ENCODE assay signal across 8 cellular contexts in genomic region chr9:136949239-136949816, GRCh38. TPM values are rescaled to one million over a fixed set of nuclear protein-coding genes. Genes with fewer than 3 reads are reported as not detected.
DNase-seq lines count a peak whose midpoint lies in the region; ATAC-seq and TF ChIP-seq lines count a peak whose summit lies in the region.

No MANE protein-coding gene starts in this region.

- H3K4me3 ChIP-seq in retinal pigment epithelial cell (ENCODE audit: low read length) = peak overlapping the region; percentile 53

- ATAC-seq in GM18511 (IDR thresholded peaks at IDR 0.05; ENCODE audit: unreplicated experiment) (peak; percentile 10), SK-N-SH treated with all-trans-retinoic acid at 6 μM for 48 hours (peak; percentile 15), foreskin keratinocyte (peak; percentile 3), HG03521 (IDR thresholded peaks at IDR 0.05; ENCODE audit: unreplicated experiment) (no peak)

- H3K27me3 ChIP-seq in foreskin keratinocyte = no peaks in the 10 kb centered on the region

- no peak for TF ChIP-seq CTCF in foreskin keratinocyte (conservative IDR thresholded peaks at IDR 0.05)
- no peak for TF ChIP-seq CTCF in retinal pigment epithelial cell (conservative IDR thresholded peaks at IDR 0.05; ENCODE audit: low read depth, low read length)

- H3K27ac ChIP-seq in foreskin keratinocyte = no peak overlapping the region

- no peak for DNase-seq in foreskin keratinocyte
- no peak for DNase-seq in retinal pigment epithelial cell (ENCODE audit: low read depth)
- DNase-seq in pons (ENCODE audit: low spot score) = no peak
- no peak for DNase-seq in activated gamma-delta T cell treated with Interleukin-2 at 50 U/mL for 16 hours
- DNase-seq in DMS114 treated with DMSO at 0.1 percent for 48 hours (lab: John Stamatoyannopoulos, UW; ENCODE audit: unreplicated experiment) = no peak

- no peaks in the 10 kb centered on the region for H3K4me1 ChIP-seq in foreskin keratinocyte

TF ChIP-seq in SK-N-SH treated with all-trans-retinoic acid at 6 μM for 48 hours, 23 proteins besides CTCF, POLR2A, EP300 and RAD21:
- TF ChIP-seq CSDC2 (CRISPR knock-in tag; IDR thresholded peaks at IDR 0.05) (no peak), PATZ1 (CRISPR knock-in tag; IDR thresholded peaks at IDR 0.05; ENCODE audit: borderline replicate concordance) (no peak), ZNF8 (CRISPR knock-in tag; IDR thresholded peaks at IDR 0.05) (no peak), ZC3H10 (CRISPR knock-in tag; IDR thresholded peaks at IDR 0.05) (no peak), ZFP3 (CRISPR knock-in tag; IDR thresholded peaks at IDR 0.05) (no peak), ARNTL (CRISPR knock-in tag; IDR thresholded peaks at IDR 0.05; ENCODE audit: borderline replicate concordance, low read depth) (no peak), ZNF565 (CRISPR knock-in tag; conservative IDR thresholded peaks at IDR 0.05; ENCODE audit: low read depth) (no peak), RARB (CRISPR knock-in tag; IDR thresholded peaks at IDR 0.05) (no peak), BACH2 (CRISPR knock-in tag; IDR thresholded peaks at IDR 0.05; ENCODE audit: borderline replicate concordance) (no peak), ZNF70 (CRISPR knock-in tag; IDR thresholded peaks at IDR 0.05) (no peak), ZFP30 (CRISPR knock-in tag; IDR thresholded peaks at IDR 0.05) (no peak), CREB5 (CRISPR knock-in tag; IDR thresholded peaks at IDR 0.05; ENCODE audit: low read depth) (no peak)

RNA-seq across cellular contexts. Expression of gene LCN12, which starts 2.7 kb away (rescaled TPM):
- 0.31 TPM in 1 of 2 replicates, not detected in the other for total RNA-seq in foreskin keratinocyte
- polyA plus RNA-seq in foreskin keratinocyte = 0.15 and 0.16 TPM in 2 replicates

RNA-seq across cellular contexts. Expression of gene C8G, which starts 4.3 kb away (rescaled TPM):
- 0.25 and 0.65 TPM in 2 replicates for total RNA-seq in foreskin keratinocyte
- 0.28 TPM in 1 of 2 replicates, not detected in the other for polyA plus RNA-seq in foreskin keratinocyte

RNA-seq across cellular contexts. Expression of gene FBXW5, which starts 4.8 kb away (rescaled TPM):
- total RNA-seq in foreskin keratinocyte = 86.5 and 86.6 TPM in 2 replicates
- 77.8 and 78.1 TPM in 2 replicates for polyA plus RNA-seq in foreskin keratinocyte

RNA-seq across cellular contexts. Expression of gene PTGDS, which starts 28.0 kb away (rescaled TPM):
- not detected in 2 replicates for total RNA-seq in foreskin keratinocyte
- not detected in 2 replicates for polyA plus RNA-seq in foreskin keratinocyte

RNA-seq across cellular contexts. Expression of gene LCNL1, which starts 33.5 kb away (rescaled TPM):
- not detected in 2 replicates for total RNA-seq in foreskin keratinocyte
- polyA plus RNA-seq in foreskin keratinocyte = not detected in 2 replicates
